Comparison of ENCODE assay signal across 12 cellular contexts in genomic region chr15:50562735-50563640, GRCh38. TPM values are rescaled to one million over a fixed set of nuclear protein-coding genes. Genes with fewer than 3 reads are reported as not detected.
DNase-seq lines count a peak whose midpoint lies in the region; ATAC-seq and TF ChIP-seq lines count a peak whose summit lies in the region.
"Had no signal": no experiment of that assay in that cellular context is flagged by ENCODE, and none has a peak within 500 bp of the region (broad histone marks: within the 10 kb centered on the region; RNA-seq: fewer than 3 reads in every experiment).

No MANE protein-coding gene starts in this region.

- H3K79me2 ChIP-seq in DND-41 (ENCODE audit: insufficient read depth, low read length) (no peaks in the 10 kb centered on the region), SK-N-SH (ENCODE audit: insufficient read depth) (no peaks in the 10 kb centered on the region)

- TF ChIP-seq RAD21 in SK-N-SH (IDR thresholded peaks at IDR 0.05; ENCODE audit: low read length): no peak

- ATAC-seq in DND-41 (ENCODE audit: insufficient read depth, low read depth): peak; percentile 35; the same call in 1 of the 3 replicates

- intact Hi-C loops in activated T-helper 1 cell treated with anti-CD3 and anti-CD28 coated beads, Interleukin-12 subunit alpha, Interleukin-12 subunit beta, Interleukin-2, Interleukin-4 antibody, amounts not matched to agents 30 ng/mL and 10 ng/mL and 1 ng/mL, durations not matched to agents 14 hours and 24 hours and 36 hours (cut with micrococcal nuclease): loop anchor here (1.0 to 5.0 kb wide), 5 partner anchors 76 to 344 kb away; partner anchors contain the start of genes GABPB1 and TRPM7
- intact Hi-C loops in head of caudate nucleus (cut with DNase I): no loop called here

- no peak overlapping the region for H3K9ac ChIP-seq in DND-41 (ENCODE audit: low read depth, low read length)
- no peak overlapping the region for H3K9ac ChIP-seq in SK-N-SH

- CTCF ChIA-PET in SK-N-SH (lab: Yijun Ruan, JAX): no interaction called here

- peak overlapping the region; percentile 16 for H3K4me3 Mint-ChIP-seq in activated T-helper 1 cell treated with anti-CD3 and anti-CD28 coated beads, Interleukin-12 subunit alpha, Interleukin-12 subunit beta, Interleukin-2, Interleukin-4 antibody, amounts not matched to agents 30 ng/mL and 10 ng/mL and 1 ng/mL, durations not matched to agents 14 hours and 24 hours and 36 hours

- TF ChIP-seq EP300 in SK-N-SH (IDR thresholded peaks at IDR 0.05; ENCODE audit: borderline replicate concordance in 1 of 2, low read depth in 1 of 2, low read length in 1 of 2): no peak

- H3K4me1 Mint-ChIP-seq in activated T-helper 1 cell treated with anti-CD3 and anti-CD28 coated beads, Interleukin-12 subunit alpha, Interleukin-12 subunit beta, Interleukin-2, Interleukin-4 antibody, amounts not matched to agents 30 ng/mL and 10 ng/mL and 1 ng/mL, durations not matched to agents 14 hours and 24 hours and 36 hours (ENCODE audit: low read depth): peaks cover 25% of the 10 kb centered on the region

- peaks cover 42% of the 10 kb centered on the region for H3K36me3 ChIP-seq in DND-41 (ENCODE audit: insufficient read depth, low read length)
- peaks cover 21 to 53% of the 10 kb centered on the region in 2 experiments for H3K36me3 ChIP-seq in SK-N-SH (replicated peaks in 1 of 2; ENCODE audit: control insufficient read depth in 1 of 2, insufficient read depth in 2 of 2, low read length in 1 of 2)

- H3K9me3 Mint-ChIP-seq in activated T-helper 1 cell treated with anti-CD3 and anti-CD28 coated beads, Interleukin-12 subunit alpha, Interleukin-12 subunit beta, Interleukin-2, Interleukin-4 antibody, amounts not matched to agents 30 ng/mL and 10 ng/mL and 1 ng/mL, durations not matched to agents 14 hours and 24 hours and 36 hours: peaks cover 4% of the 10 kb centered on the region

- DNase-seq in AG09309 (ENCODE audit: low read depth): peak; percentile 8
- DNase-seq in DND-41: no peak
- peak; percentile 8 for DNase-seq in activated T-helper 1 cell treated with anti-CD3 and anti-CD28 coated beads, Interleukin-12 subunit alpha, Interleukin-12 subunit beta, Interleukin-2, Interleukin-4 antibody, amounts not matched to agents 30 ng/mL and 10 ng/mL and 1 ng/mL, durations not matched to agents 14 hours and 24 hours and 36 hours (ENCODE audit: low spot score)
- DNase-seq in glomerular visceral epithelial cell (ENCODE audit: extremely low spot score): peak; percentile 7
- no peak for DNase-seq in coronary artery (ENCODE audit: low spot score)
- no peak for DNase-seq in stimulated activated CD4-positive, alpha-beta T cell treated with anti-CD3 and anti-CD28 coated beads, Interleukin-15, amount 100 ng/mL, for 24 hours
- no peak for DNase-seq in SK-N-SH
- no peak for DNase-seq in head of caudate nucleus
- DNase-seq: Kasumi-1 had no signal

- H3K9me3 ChIP-seq in DND-41 (ENCODE audit: insufficient read depth, low read length, severe bottlenecking): no peaks in the 10 kb centered on the region
- H3K9me3 ChIP-seq in SK-N-SH: no peaks in the 10 kb centered on the region
- H3K9me3 ChIP-seq: ascending aorta, right atrium auricular region had no signal

- H3K4me3 ChIP-seq in AG09309 (ENCODE audit: control insufficient read depth, low read depth, low read length) (no peak overlapping the region), DND-41 (ENCODE audit: low read depth in 1 of 2, low read length in 2 of 2) (no peak overlapping the region), coronary artery (no peak overlapping the region), SK-N-SH (ENCODE audit: low read depth in 2 of 2, low read length in 1 of 2) (no peak overlapping the region)
- H3K4me3 ChIP-seq: ascending aorta, right atrium auricular region had no signal

- H4K20me1 ChIP-seq in DND-41 (ENCODE audit: insufficient read depth, low read length) (no peaks in the 10 kb centered on the region), SK-N-SH (ENCODE audit: insufficient read depth) (no peaks in the 10 kb centered on the region)

- H2AFZ ChIP-seq in DND-41 (ENCODE audit: low read depth, low read length): no peak overlapping the region
- H2AFZ ChIP-seq in SK-N-SH (ENCODE audit: low read depth): no peak overlapping the region

- POLR2A ChIA-PET in SK-N-SH (lab: Yijun Ruan, JAX): no interaction called here

- 97% methylated on average over 4 of the region's 4 CpGs for WGBS in SK-N-SH (ENCODE audit: low lambda C conversion rate)

- H3K27ac ChIP-seq in DND-41 (ENCODE audit: low read length) (no peak overlapping the region), coronary artery (no peak overlapping the region), SK-N-SH (ENCODE audit: low read depth in 2 of 2, low read length in 1 of 2) (no peak overlapping the region; a peak in 1 of 4 replicates)
- H3K27ac ChIP-seq: ascending aorta, right atrium auricular region had no signal

- peaks cover 7% of the 10 kb centered on the region for H3F3A ChIP-seq in SK-N-SH (replicated peaks; ENCODE audit: insufficient read depth)

- H3K4me2 ChIP-seq in DND-41 (ENCODE audit: insufficient read depth, low read length) (no peak overlapping the region), SK-N-SH (no peak overlapping the region)

- H3K27me3 ChIP-seq in DND-41 (ENCODE audit: insufficient read depth, low read length, poor library complexity) (no peaks in the 10 kb centered on the region), SK-N-SH (ENCODE audit: insufficient read depth) (no peaks in the 10 kb centered on the region)
- H3K27me3 ChIP-seq: ascending aorta, right atrium auricular region had no signal

- peak overlapping the region; percentile 87 for H3K27ac Mint-ChIP-seq in activated T-helper 1 cell treated with anti-CD3 and anti-CD28 coated beads, Interleukin-12 subunit alpha, Interleukin-12 subunit beta, Interleukin-2, Interleukin-4 antibody, amounts not matched to agents 30 ng/mL and 10 ng/mL and 1 ng/mL, durations not matched to agents 14 hours and 24 hours and 36 hours

- H3K27me3 Mint-ChIP-seq in activated T-helper 1 cell treated with anti-CD3 and anti-CD28 coated beads, Interleukin-12 subunit alpha, Interleukin-12 subunit beta, Interleukin-2, Interleukin-4 antibody, amounts not matched to agents 30 ng/mL and 10 ng/mL and 1 ng/mL, durations not matched to agents 14 hours and 24 hours and 36 hours (ENCODE audit: insufficient read depth): no peaks in the 10 kb centered on the region

- peaks cover 25% of the 10 kb centered on the region for H3K36me3 Mint-ChIP-seq in activated T-helper 1 cell treated with anti-CD3 and anti-CD28 coated beads, Interleukin-12 subunit alpha, Interleukin-12 subunit beta, Interleukin-2, Interleukin-4 antibody, amounts not matched to agents 30 ng/mL and 10 ng/mL and 1 ng/mL, durations not matched to agents 14 hours and 24 hours and 36 hours (ENCODE audit: low read depth)

- H3K4me1 ChIP-seq in DND-41 (ENCODE audit: insufficient read depth, low read length): no peaks in the 10 kb centered on the region
- no peaks in the 10 kb centered on the region for H3K4me1 ChIP-seq in SK-N-SH (ENCODE audit: control insufficient read depth in 1 of 2, insufficient read depth in 2 of 2, low read depth in 1 of 2, low read length in 1 of 2)
- H3K4me1 ChIP-seq: ascending aorta, right atrium auricular region had no signal

- TF ChIP-seq CTCF in AG09309 (IDR thresholded peaks at IDR 0.05; ENCODE audit: control insufficient read depth, insufficient read depth, low read depth, low read length, missing control alignments) (no peak), DND-41 (IDR thresholded peaks at IDR 0.05; ENCODE audit: borderline replicate concordance, extremely low read depth, low read length, poor library complexity, severe bottlenecking) (no peak), coronary artery (IDR thresholded peaks at IDR 0.05) (no peak), SK-N-SH (IDR thresholded peaks at IDR 0.05) (no peak)

- H3K9me2 ChIP-seq in SK-N-SH: no peaks in the 10 kb centered on the region

TF ChIP-seq in SK-N-SH, 30 proteins besides CTCF, POLR2A, EP300 and RAD21:
- no peak for TF ChIP-seq FOXM1 (IDR thresholded peaks at IDR 0.05; ENCODE audit: low read depth)
- TF ChIP-seq TCF12 (IDR thresholded peaks at IDR 0.05): no peak
- TF ChIP-seq RFX5 (IDR thresholded peaks at IDR 0.05; ENCODE audit: low read length): no peak
- TF ChIP-seq FOXJ3 (CRISPR knock-in tag; IDR thresholded peaks at IDR 0.05): no peak

RNA-seq across cellular contexts. Expression of gene USP50, which starts 16.5 kb away (rescaled TPM):
- 0.37 TPM in 1 of 2 replicates, not detected in the other for total RNA-seq in activated T-helper 1 cell treated with anti-CD3 and anti-CD28 coated beads, Interleukin-12 subunit alpha, Interleukin-12 subunit beta, Interleukin-2, Interleukin-4 antibody, amounts not matched to agents 30 ng/mL and 10 ng/mL and 1 ng/mL, durations not matched to agents 14 hours and 24 hours and 36 hours
- not detected in 2 replicates for polyA plus RNA-seq in SK-N-SH (2012; rRNA removed)
- polyA plus RNA-seq in SK-N-SH (2012; cell fraction: cytosol; rRNA removed): not detected in 2 replicates
- polyA plus RNA-seq in SK-N-SH (2012; cell fraction: nucleus; rRNA removed): not detected in 2 replicates
- total RNA-seq: ascending aorta, epithelial cell of proximal tubule, right atrium auricular region had no signal

Comparison
In these comparisons a context has a peak if more than half of its experiments do, and no peak if none do; other contexts are left out.
1. DNase-seq: peak in AG09309 (single experiment), activated T-helper 1 cell treated with anti-CD3 and anti-CD28 coated beads, Interleukin-12 subunit alpha, Interleukin-12 subunit beta, Interleukin-2, Interleukin-4 antibody, amounts not matched to agents 30 ng/mL and 10 ng/mL and 1 ng/mL, durations not matched to agents 14 hours and 24 hours and 36 hours (single experiment) and glomerular visceral epithelial cell (single experiment); none in DND-41 (single experiment), coronary artery (single experiment), stimulated activated CD4-positive, alpha-beta T cell treated with anti-CD3 and anti-CD28 coated beads, Interleukin-15, amount 100 ng/mL, for 24 hours (single experiment), SK-N-SH (single experiment) and head of caudate nucleus (0 of 42).